Comparison of ENCODE assay signal across 1 cellular context in genomic region chr7:197413-198335, GRCh38.
TF ChIP-seq lines count a peak whose summit lies in the region.

No MANE protein-coding gene starts in this region.

TF ChIP-seq in HepG2, 621 proteins besides CTCF, POLR2A, EP300 and RAD21 (continued from another document and continues in another):
- TF ChIP-seq IRF1 (CRISPR knock-in tag; IDR thresholded peaks at IDR 0.05; ENCODE audit: low read depth) (no peak), ZNF468 (CRISPR knock-in tag; IDR thresholded peaks at IDR 0.05) (no peak), SOX6 (IDR thresholded peaks at IDR 0.05) (no peak), SOX6 (CRISPR knock-in tag; IDR thresholded peaks at IDR 0.05) (peak; percentile 66), RXRB (CRISPR knock-in tag; IDR thresholded peaks at IDR 0.05; ENCODE audit: borderline replicate concordance) (peak; percentile 43; the same call in 1 of the 2 replicates), ZNF878 (CRISPR knock-in tag; IDR thresholded peaks at IDR 0.05) (no peak), SOX5 (CRISPR knock-in tag; IDR thresholded peaks at IDR 0.05; ENCODE audit: borderline replicate concordance) (peak; percentile 64; the same call in 1 of the 2 replicates), DNMT1 (CRISPR knock-in tag; IDR thresholded peaks at IDR 0.05) (no peak), ZNF652 (CRISPR knock-in tag; IDR thresholded peaks at IDR 0.05; ENCODE audit: borderline replicate concordance, low read depth) (no peak), ZNF329 (CRISPR knock-in tag; IDR thresholded peaks at IDR 0.05; ENCODE audit: low read depth) (no peak), ZNF232 (CRISPR knock-in tag; IDR thresholded peaks at IDR 0.05; ENCODE audit: borderline replicate concordance) (no peak), E2F5 (CRISPR knock-in tag; conservative IDR thresholded peaks at IDR 0.05) (no peak), ZBTB44 (CRISPR knock-in tag; IDR thresholded peaks at IDR 0.05) (no peak), GATA4 (IDR thresholded peaks at IDR 0.05; ENCODE audit: borderline replicate concordance, low read depth) (no peak), SRF (IDR thresholded peaks at IDR 0.05; ENCODE audit: low read depth, low read length) (no peak), CEBPB (IDR thresholded peaks at IDR 0.05; ENCODE audit: borderline replicate concordance, low read depth, low read length) (no peak), TBP (CRISPR knock-in tag; IDR thresholded peaks at IDR 0.05) (no peak), BCL6 (CRISPR knock-in tag; IDR thresholded peaks at IDR 0.05) (peak; percentile 46; the same call in 1 of the 2 replicates), TFDP2 (CRISPR knock-in tag; IDR thresholded peaks at IDR 0.05) (no peak), ZNF710 (CRISPR knock-in tag; IDR thresholded peaks at IDR 0.05; ENCODE audit: borderline replicate concordance) (no peak), MEIS1 (CRISPR knock-in tag; IDR thresholded peaks at IDR 0.05; ENCODE audit: borderline replicate concordance) (no peak), ZNF678 (CRISPR knock-in tag; IDR thresholded peaks at IDR 0.05) (no peak), ATF2 (CRISPR knock-in tag; IDR thresholded peaks at IDR 0.05) (0 out of 2 replicates have a peak, but pooled peaks have one; percentile 20), ZNF788 (CRISPR knock-in tag; IDR thresholded peaks at IDR 0.05; ENCODE audit: borderline replicate concordance) (no peak), MYNN (CRISPR knock-in tag; IDR thresholded peaks at IDR 0.05; ENCODE audit: low read depth) (no peak), ZNF264 (CRISPR knock-in tag; IDR thresholded peaks at IDR 0.05) (0 out of 2 replicates have a peak, but pooled peaks have one; percentile 54), ISX (CRISPR knock-in tag; conservative IDR thresholded peaks at IDR 0.05) (no peak), PAWR (CRISPR knock-in tag; IDR thresholded peaks at IDR 0.05; ENCODE audit: borderline replicate concordance) (no peak), FOXA1 (IDR thresholded peaks at IDR 0.05) (no peak), FOXA1 (CRISPR knock-in tag; IDR thresholded peaks at IDR 0.05) (no peak), CBX1 (IDR thresholded peaks at IDR 0.05; ENCODE audit: low read depth) (no peak), TERF1 (CRISPR knock-in tag; IDR thresholded peaks at IDR 0.05) (no peak), MTF2 (CRISPR knock-in tag; IDR thresholded peaks at IDR 0.05; ENCODE audit: borderline replicate concordance) (no peak), CERS6 (CRISPR knock-in tag; IDR thresholded peaks at IDR 0.05) (no peak), ZNF841 (CRISPR knock-in tag; IDR thresholded peaks at IDR 0.05; ENCODE audit: borderline replicate concordance) (no peak), ZNF142 (CRISPR knock-in tag; IDR thresholded peaks at IDR 0.05) (no peak), ZNF646 (CRISPR knock-in tag; IDR thresholded peaks at IDR 0.05) (no peak)
